30 cellular contexts compared by ENCODE assay signal in the genomic region with DNA sequence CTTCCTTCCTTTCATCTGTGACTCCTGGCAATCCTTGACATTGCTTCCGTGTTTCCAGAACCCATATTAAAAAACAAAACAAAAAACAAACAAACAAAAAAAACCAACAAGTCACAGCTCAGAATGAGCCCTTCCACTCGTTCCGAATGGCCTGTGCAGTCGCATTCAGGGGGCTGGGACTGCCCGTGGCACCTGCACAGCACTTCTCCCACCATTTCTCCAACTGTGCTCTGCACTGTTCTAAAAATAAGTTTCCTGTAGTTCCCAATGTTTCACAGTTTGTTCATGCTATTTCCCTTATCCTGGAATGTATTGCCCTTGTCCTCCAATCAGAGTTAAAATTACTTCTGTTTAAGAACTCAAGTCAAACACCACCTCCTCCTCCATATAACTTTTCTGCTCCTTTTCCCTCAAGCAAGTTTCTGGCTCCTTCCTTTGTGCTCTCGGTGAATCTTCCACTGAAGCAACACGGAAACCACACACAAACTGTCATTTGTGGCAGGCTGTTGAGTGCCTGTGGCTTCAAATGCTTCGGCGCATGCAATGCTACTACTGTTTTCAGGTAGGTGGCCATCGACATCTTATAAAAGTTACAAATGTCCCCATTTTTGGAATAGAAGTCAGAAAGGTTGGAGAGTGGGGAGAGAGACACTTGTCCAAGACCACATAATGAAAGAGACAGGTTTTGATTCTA. TPM values are rescaled to one million over a fixed set of nuclear protein-coding genes. Genes with fewer than 3 reads are reported as not detected.
DNase-seq lines count a peak whose midpoint lies in the region; ATAC-seq, FAIRE-seq and TF ChIP-seq lines count a peak whose summit lies in the region.
"Had no signal": no experiment of that assay in that cellular context is flagged by ENCODE, and none has a peak within 500 bp of the region (broad histone marks: within the 10 kb centered on the region; RNA-seq: fewer than 3 reads in every experiment).

No MANE protein-coding gene starts in this region.

- no peaks in the 10 kb centered on the region for H3K79me2 ChIP-seq in H9 (ENCODE audit: insufficient read depth, low read length)
- H3K79me2 ChIP-seq in trophoblast cell (ENCODE audit: control insufficient read depth, insufficient read depth, low read length, poor library complexity) = no peaks in the 10 kb centered on the region

- no peaks in the 10 kb centered on the region for H3K27me3 Mint-ChIP-seq in H9 (ENCODE audit: low read depth)
- no peaks in the 10 kb centered on the region for H3K27me3 Mint-ChIP-seq in activated CD4-positive, alpha-beta T cell treated with anti-CD3 and anti-CD28 coated beads, Interleukin-2, amount 10 ng/mL, durations not matched to agents 7 days and 5 days
- H3K27me3 Mint-ChIP-seq: CD4-positive, alpha-beta memory T cell had no signal

- POLR2A ChIA-PET in activated CD4-positive, alpha-beta T cell treated with anti-CD3 and anti-CD28 coated beads, Interleukin-2, amount 10 ng/mL, durations not matched to agents 7 days and 5 days (lab: Charles Lee) = no interaction called here

- no peak overlapping the region for H4K5ac ChIP-seq in H9 (ENCODE audit: insufficient read length, low read depth, low read length)

- H3K4me1 ChIP-seq in H9 (ENCODE audit: insufficient read depth, low read length) (no peaks in the 10 kb centered on the region), duodenal mucosa (ENCODE audit: control insufficient read depth in 1 of 2, insufficient read depth in 2 of 2, low read length in 2 of 2) (peaks cover 0 to 6% of the 10 kb centered on the region in 2 donors), kidney (ENCODE audit: control insufficient read depth in 1 of 2, insufficient read depth in 1 of 2, low read depth in 1 of 2, low read length in 2 of 2) (peaks cover 7% of the 10 kb centered on the region in 2 donors), trophoblast cell (ENCODE audit: control insufficient read depth in 1 of 2, insufficient read depth in 2 of 2, low read length in 2 of 2) (peaks cover 0 to 10% of the 10 kb centered on the region in 2 experiments), gastroesophageal sphincter (no peaks in the 10 kb centered on the region)
- H3K4me1 ChIP-seq: BLaER1 treated with 17β-estradiol and CSF1 and Interleukin-3, amounts not matched to agents 10 nM and 100 nM; Caco-2 had no signal

- TF ChIP-seq EP300 in gastroesophageal sphincter (IDR thresholded peaks at IDR 0.05) = no peak

- H3K36me3 ChIP-seq in duodenal mucosa (ENCODE audit: control insufficient read depth in 1 of 2, insufficient read depth in 2 of 2, low read length in 2 of 2) (no peaks in the 10 kb centered on the region), kidney (ENCODE audit: control insufficient read depth in 1 of 2, insufficient read depth in 2 of 2, low read length in 2 of 2) (no peaks in the 10 kb centered on the region), trophoblast cell (ENCODE audit: control insufficient read depth in 1 of 2, insufficient read depth in 2 of 2, low read length in 2 of 2) (no peaks in the 10 kb centered on the region), gastroesophageal sphincter (no peaks in the 10 kb centered on the region)
- H3K36me3 ChIP-seq: BLaER1 treated with 17β-estradiol and CSF1 and Interleukin-3, amounts not matched to agents 10 nM and 100 nM had no signal

- H3K4me2 ChIP-seq in H9 (ENCODE audit: insufficient read depth, insufficient read length, low read length) (no peak overlapping the region), trophoblast cell (ENCODE audit: low read length) (no peak overlapping the region)
- H3K4me2 ChIP-seq: BLaER1 treated with 17β-estradiol and CSF1 and Interleukin-3, amounts not matched to agents 10 nM and 100 nM; SK-N-SH had no signal

- peak overlapping the region; percentile 23 to 48 for H3K4me3 ChIP-seq in duodenal mucosa (ENCODE audit: low read depth in 1 of 2, low read length in 2 of 2)
- H3K4me3 ChIP-seq in kidney (ENCODE audit: low read length in 2 of 2) = peak overlapping the region; percentile 40 to 47
- H3K4me3 ChIP-seq in trophoblast cell (ENCODE audit: low read depth, low read length) = no peak overlapping the region
- H3K4me3 ChIP-seq in gastroesophageal sphincter = no peak overlapping the region
- H3K4me3 ChIP-seq: BLaER1 treated with 17β-estradiol and CSF1 and Interleukin-3, amounts not matched to agents 10 nM and 100 nM had no signal

- no peak overlapping the region for H3K23ac ChIP-seq in H9 (ENCODE audit: insufficient read length, low read depth, low read length)
- no peak overlapping the region for H3K23ac ChIP-seq in trophoblast cell (ENCODE audit: low read length)

- intact Hi-C loops in kidney (cut with DNase I) = no loop called here

- H2BK5ac ChIP-seq in H9 (ENCODE audit: insufficient read length, low read length) (no peak overlapping the region), trophoblast cell (ENCODE audit: low read depth, low read length, poor library complexity) (no peak overlapping the region)

- no peaks in the 10 kb centered on the region; a peak in 1 of 7 replicates for H3K36me3 Mint-ChIP-seq in H9 (ENCODE audit: insufficient read depth in 1 of 3, low read depth in 3 of 3)
- no peaks in the 10 kb centered on the region for H3K36me3 Mint-ChIP-seq in activated CD4-positive, alpha-beta T cell treated with anti-CD3 and anti-CD28 coated beads, Interleukin-2, amount 10 ng/mL, durations not matched to agents 7 days and 5 days (ENCODE audit: low read depth)
- H3K36me3 Mint-ChIP-seq: CD4-positive, alpha-beta memory T cell had no signal

- no peak overlapping the region for H3K56ac ChIP-seq in H9 (ENCODE audit: insufficient read length, low read depth, low read length)

- no peak for TF ChIP-seq CTCF in H9 (conservative IDR thresholded peaks at IDR 0.05)
- TF ChIP-seq CTCF in kidney (IDR thresholded peaks at IDR 0.05; ENCODE audit: borderline replicate concordance, extremely low read depth, insufficient read depth) = no peak
- no peak for TF ChIP-seq CTCF in gastroesophageal sphincter (IDR thresholded peaks at IDR 0.05)

- H2AK5ac ChIP-seq in H9 (ENCODE audit: insufficient read length, low read length) (no peak overlapping the region), trophoblast cell (ENCODE audit: low read length) (no peak overlapping the region)

- peak overlapping the region; percentile 17 for H3T11ph ChIP-seq in H9 (ENCODE audit: low read length)

- peaks cover 7 to 8% of the 10 kb centered on the region in 2 experiments for H3K4me1 Mint-ChIP-seq in H9
- H3K4me1 Mint-ChIP-seq in activated CD4-positive, alpha-beta T cell treated with anti-CD3 and anti-CD28 coated beads, Interleukin-2, amount 10 ng/mL, durations not matched to agents 7 days and 5 days = no peaks in the 10 kb centered on the region
- H3K4me1 Mint-ChIP-seq: CD4-positive, alpha-beta memory T cell had no signal

- no peak overlapping the region for H2AFZ ChIP-seq in H9 (ENCODE audit: low read length)
- H2AFZ ChIP-seq in trophoblast cell (ENCODE audit: insufficient read depth, low read length, poor library complexity) = no peak overlapping the region

- no peaks in the 10 kb centered on the region for H3K27me3 ChIP-seq in H9 (ENCODE audit: insufficient read depth, low read length)
- H3K27me3 ChIP-seq in duodenal mucosa (ENCODE audit: control insufficient read depth in 1 of 2, insufficient read depth in 2 of 2, low read length in 2 of 2) = no peaks in the 10 kb centered on the region
- H3K27me3 ChIP-seq in trophoblast cell (ENCODE audit: insufficient read depth, low read length) = no peaks in the 10 kb centered on the region
- no peaks in the 10 kb centered on the region for H3K27me3 ChIP-seq in gastroesophageal sphincter
- H3K27me3 ChIP-seq: BLaER1 treated with 17β-estradiol and CSF1 and Interleukin-3, amounts not matched to agents 10 nM and 100 nM had no signal

- no CpG with 5 or more reads among the region's 10 CpGs for WGBS in H9 (ENCODE audit: extremely low coverage, insufficient read length, low lambda C conversion rate)
- whole genome bisulfite sequencing in trophoblast cell (ENCODE audit: extremely low coverage, insufficient coverage, insufficient read length) = no CpG with 5 or more reads among the region's 10 CpGs
- WGBS in gastroesophageal sphincter (ENCODE audit: low coverage in 1 of 2), 2 donors = 73 to 81% methylated on average over 7 to 10 of the region's 10 CpGs

- H3K9me3 Mint-ChIP-seq in H9 = peaks cover 0 to 3% of the 10 kb centered on the region in 2 experiments; a peak in 2 of 5 replicates
- H3K9me3 Mint-ChIP-seq in activated CD4-positive, alpha-beta T cell treated with anti-CD3 and anti-CD28 coated beads, Interleukin-2, amount 10 ng/mL, durations not matched to agents 7 days and 5 days = no peaks in the 10 kb centered on the region

- H4K8ac ChIP-seq in H9 (replicated peaks; ENCODE audit: insufficient read length, low read depth, low read length) = no peak overlapping the region
- no peak overlapping the region for H4K8ac ChIP-seq in trophoblast cell (ENCODE audit: low read depth, low read length)

- H3K14ac ChIP-seq in H9 (ENCODE audit: insufficient read depth, low read length) = no peak overlapping the region
- no peak overlapping the region for H3K14ac ChIP-seq in trophoblast cell (ENCODE audit: low read length)

- CTCF ChIA-PET in activated CD4-positive, alpha-beta T cell treated with anti-CD3 and anti-CD28 coated beads, Interleukin-2, amount 10 ng/mL, durations not matched to agents 7 days and 5 days (lab: Charles Lee) = no interaction called here

- no peak overlapping the region for H3K9ac ChIP-seq in H9 (ENCODE audit: extremely low read depth, insufficient read length, low read length)
- peak overlapping the region in 1 of 2 donors; percentile 9 for H3K9ac ChIP-seq in duodenal mucosa (ENCODE audit: low read depth in 1 of 2, low read length in 2 of 2)
- peak overlapping the region in 1 of 2 donors; percentile 34 for H3K9ac ChIP-seq in kidney (ENCODE audit: low read length in 2 of 2)
- H3K9ac ChIP-seq in trophoblast cell (ENCODE audit: low read length) = no peak overlapping the region
- H3K9ac ChIP-seq: BLaER1 treated with 17β-estradiol and CSF1 and Interleukin-3, amounts not matched to agents 10 nM and 100 nM; SK-N-SH had no signal

- no peak overlapping the region for H2BK20ac ChIP-seq in H9 (ENCODE audit: low read depth, low read length, poor library complexity, severe bottlenecking)

- H4K91ac ChIP-seq in H9 (ENCODE audit: insufficient read length, low read depth, low read length) (no peak overlapping the region), trophoblast cell (ENCODE audit: low read depth, low read length) (no peak overlapping the region)

- no peaks in the 10 kb centered on the region for H3K79me1 ChIP-seq in H9 (ENCODE audit: insufficient read depth, low read depth, low read length, poor library complexity, severe bottlenecking)
- H3K79me1 ChIP-seq in trophoblast cell (ENCODE audit: low read length) = no peaks in the 10 kb centered on the region

- no peak for FAIRE-seq in kidney (lab: Jason Lieb, UNC)
- FAIRE-seq: A204.1, GM12891, GM19239, HTR-8/SVneo had no signal

- no peak for TF ChIP-seq POLR2A in gastroesophageal sphincter (IDR thresholded peaks at IDR 0.05)

- no peak overlapping the region for H2BK120ac ChIP-seq in H9 (ENCODE audit: low read depth, low read length, poor library complexity, severe bottlenecking)
- no peak overlapping the region for H2BK120ac ChIP-seq in trophoblast cell (ENCODE audit: insufficient read depth, low read length, poor library complexity)

- ATAC-seq in GM18907 (IDR thresholded peaks at IDR 0.05; ENCODE audit: unreplicated experiment) (no peak), gastroesophageal sphincter (no peak)

- DNase-seq in ACHN (peak; percentile 25), H9 (no peak), kidney (no peak), trophoblast cell (no peak)
- DNase-seq in activated CD4-positive, alpha-beta T cell treated with anti-CD3 and anti-CD28 coated beads, Interleukin-2, amount 10 ng/mL, durations not matched to agents 7 days and 5 days = no peak
- DNase-seq: AML-193; Caco-2; CD4-positive, alpha-beta memory T cell; DMS 273 treated with DMSO at 0.1 percent for 48 hours; DMS79; GF-D8; H7; KBM-7; MV-4-11; NCI-H1105; NCI-H1436 treated with DMSO at 0.1 percent for 48 hours; NCI-H1930; NCI-H446 treated with DMSO at 0.1 percent for 48 hours; NCI-H526; NCI-H82; SK-N-SH; SW 1271 had no signal

- H3K23me2 ChIP-seq in H9 (ENCODE audit: insufficient read length, low read depth, low read length, poor library complexity, severe bottlenecking) = no peaks in the 10 kb centered on the region

- H4K20me1 ChIP-seq in H9 (ENCODE audit: control insufficient read depth, insufficient read depth, insufficient read length) = no peaks in the 10 kb centered on the region
- H4K20me1 ChIP-seq: BLaER1 treated with 17β-estradiol and CSF1 and Interleukin-3, amounts not matched to agents 10 nM and 100 nM had no signal

- no peak overlapping the region for H4K12ac ChIP-seq in trophoblast cell (ENCODE audit: low read depth, low read length)

- H3K18ac ChIP-seq in H9 (ENCODE audit: insufficient read length, low read depth, low read length) (no peak overlapping the region), trophoblast cell (ENCODE audit: low read length) (no peak overlapping the region)

- no peak overlapping the region for H3K4me3 Mint-ChIP-seq in H9
- no peak overlapping the region for H3K4me3 Mint-ChIP-seq in activated CD4-positive, alpha-beta T cell treated with anti-CD3 and anti-CD28 coated beads, Interleukin-2, amount 10 ng/mL, durations not matched to agents 7 days and 5 days
- H3K4me3 Mint-ChIP-seq: CD4-positive, alpha-beta memory T cell had no signal

- H3K4ac ChIP-seq in H9 (ENCODE audit: low read depth, low read length) = no peak overlapping the region
- H3K4ac ChIP-seq in trophoblast cell (ENCODE audit: low read depth, low read length) = no peak overlapping the region

- H3K27ac ChIP-seq in H9 (ENCODE audit: insufficient read length, low read depth, low read length) (no peak overlapping the region), duodenal mucosa (ENCODE audit: low read depth, low read length) (no peak overlapping the region), kidney (ENCODE audit: low read depth in 2 of 2, low read length in 2 of 2) (peak overlapping the region; percentile 34 to 44), trophoblast cell (ENCODE audit: low read depth, low read length) (no peak overlapping the region), gastroesophageal sphincter (no peak overlapping the region)
- H3K27ac ChIP-seq: BLaER1 treated with 17β-estradiol and CSF1 and Interleukin-3, amounts not matched to agents 10 nM and 100 nM had no signal

- H2BK12ac ChIP-seq in H9 (ENCODE audit: insufficient read length, low read depth, low read length) (no peak overlapping the region), trophoblast cell (ENCODE audit: low read length) (no peak overlapping the region)

- in situ Hi-C loops in ACHN (cut with HindIII; ENCODE audit: low pct_ligation_motif_present, low pct_unique_long_range_greater_than_20kb, low sequenced_read_pairs) = no loop called here

- H2BK15ac ChIP-seq in H9 (ENCODE audit: low read depth, low read length) = no peak overlapping the region

- H3K27ac Mint-ChIP-seq in H9 = no peak overlapping the region
- no peak overlapping the region for H3K27ac Mint-ChIP-seq in activated CD4-positive, alpha-beta T cell treated with anti-CD3 and anti-CD28 coated beads, Interleukin-2, amount 10 ng/mL, durations not matched to agents 7 days and 5 days
- H3K27ac Mint-ChIP-seq: CD4-positive, alpha-beta memory T cell had no signal

- no peaks in the 10 kb centered on the region for H3K9me3 ChIP-seq in H9 (ENCODE audit: control insufficient read depth, low read depth, low read length)
- no peaks in the 10 kb centered on the region for H3K9me3 ChIP-seq in duodenal mucosa (ENCODE audit: control insufficient read depth in 1 of 2, low read length in 2 of 2)
- no peaks in the 10 kb centered on the region for H3K9me3 ChIP-seq in kidney (ENCODE audit: control insufficient read depth in 1 of 2, low read length in 2 of 2)
- no peaks in the 10 kb centered on the region for H3K9me3 ChIP-seq in trophoblast cell (ENCODE audit: insufficient read depth, low read depth, low read length)
- peaks cover 0 to 4% (median 0%) of the 10 kb centered on the region in 3 donors for H3K9me3 ChIP-seq in gastroesophageal sphincter
- H3K9me3 ChIP-seq: Caco-2, SK-N-SH had no signal

RNA-seq across cellular contexts. Expression of a gene that starts 57.7 kb away (rescaled TPM):
- total RNA-seq in H9 (2021) = 0.31 and 0.44 TPM in 2 replicates
- 23.1 TPM for total RNA-seq in kidney
- polyA plus RNA-seq in kidney (ENCODE audit: insufficient read depth, low read depth, low replicate concordance) = 4.8 TPM
- polyA plus RNA-seq in trophoblast cell (2013) = 4.5 and 4.9 TPM in 2 replicates
- total RNA-seq in activated CD4-positive, alpha-beta T cell treated with anti-CD3 and anti-CD28 coated beads, Interleukin-2, amount 10 ng/mL, durations not matched to agents 7 days and 5 days = not detected
- 10 to 100 TPM in 1 of 4 donors, 1 to 10 TPM in 3; 2.5 to 12.1 (median 4.0) TPM for total RNA-seq in gastroesophageal sphincter
- total RNA-seq: CD4-positive, alpha-beta memory T cell had no signal
- polyA plus RNA-seq: CD4-positive, alpha-beta memory T cell had no signal

Comparison
In these comparisons a context has a peak if more than half of its experiments do, and no peak if none do; other contexts are left out.
1. H3K27ac ChIP-seq: peak in kidney (2 of 2); none in H9 (single experiment), duodenal mucosa (single experiment), trophoblast cell (single experiment) and gastroesophageal sphincter (0 of 4).
2. H3K4me3 ChIP-seq: peak in duodenal mucosa (2 of 2) and kidney (2 of 2); none in trophoblast cell (single experiment) and gastroesophageal sphincter (0 of 2).